Comparison of ENCODE assay signal across 8 cellular contexts in the genomic region with DNA sequence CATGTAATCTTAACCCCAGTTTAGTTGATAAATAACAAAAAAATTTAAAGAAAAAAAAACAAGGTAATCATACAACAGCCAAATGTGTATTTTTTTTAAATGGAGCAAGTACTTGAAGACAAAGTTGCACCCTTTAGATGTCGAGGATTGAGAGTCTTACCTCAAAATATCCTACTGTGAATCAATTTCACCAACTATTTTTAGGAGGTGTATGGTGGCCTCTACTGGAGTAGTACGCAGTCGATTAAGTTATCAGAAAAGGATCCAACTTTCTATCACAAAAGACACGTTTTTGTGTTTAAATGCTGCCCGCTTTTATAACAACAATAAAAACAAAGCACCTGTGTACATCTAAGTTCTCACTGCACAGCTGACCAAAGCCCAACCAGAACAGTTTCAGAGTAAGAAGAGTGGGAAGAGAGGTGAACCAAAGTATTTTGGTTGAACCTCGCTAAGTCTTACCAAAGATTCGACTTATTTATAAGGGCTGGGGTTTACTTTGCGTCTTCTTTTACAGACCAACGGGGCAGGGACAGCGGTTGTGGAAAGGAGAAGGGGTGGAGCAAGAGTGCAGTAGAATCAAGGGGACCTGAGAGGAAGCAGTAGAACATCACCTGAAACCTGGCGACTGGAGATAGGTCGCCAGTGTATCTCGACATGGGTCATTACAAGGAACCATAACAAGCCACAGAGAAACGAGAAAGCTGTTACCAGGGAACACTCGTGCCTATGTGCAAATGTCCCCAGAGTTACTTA. TPM values are rescaled to one million over a fixed set of nuclear protein-coding genes. Genes with fewer than 3 reads are reported as not detected.
DNase-seq lines count a peak whose midpoint lies in the region; ATAC-seq, FAIRE-seq and TF ChIP-seq lines count a peak whose summit lies in the region.

No MANE protein-coding gene starts in this region.

- no TSS peak for BruUV-seq in HepG2 (replicated peaks; lab: Mats Ljungman, UMichigan)

- peaks cover 0 to 6% (median 0%) of the 10 kb centered on the region in 4 donors for H3K27me3 ChIP-seq in liver (ENCODE audit: control insufficient read depth in 4 of 4, insufficient read depth in 4 of 4, low read length in 3 of 4)
- H3K27me3 ChIP-seq in HepG2 (ENCODE audit: control insufficient read depth in 1 of 2, insufficient read depth in 2 of 2, low read length in 2 of 2): no peaks in the 10 kb centered on the region
- H3K27me3 ChIP-seq in dorsolateral prefrontal cortex: peaks cover 0 to 41% (median 16%) of the 10 kb centered on the region in 45 donors
- H3K27me3 ChIP-seq in neural cell (ENCODE audit: insufficient read depth, low read depth, low read length): no peaks in the 10 kb centered on the region

- in situ Hi-C loops in HepG2 (cut with HindIII; ENCODE audit: extremely low pct_ligation_motif_present, low pct_unique_long_range_greater_than_20kb): no loop called here

- H4K20me1 ChIP-seq in HepG2 (ENCODE audit: insufficient read depth, low read length): no peaks in the 10 kb centered on the region
- H4K20me1 ChIP-seq in neural cell (ENCODE audit: insufficient read depth): no peaks in the 10 kb centered on the region

- TF ChIP-seq EP300 in HepG2 (IDR thresholded peaks at IDR 0.05; ENCODE audit: low read depth in 2 of 2, low read length in 2 of 2): no peak
- TF ChIP-seq EP300 in HepG2 (CRISPR knock-in tag; IDR thresholded peaks at IDR 0.05; ENCODE audit: borderline replicate concordance): no peak
- no peak for TF ChIP-seq EP300 in neural cell (conservative IDR thresholded peaks at IDR 0.05; ENCODE audit: poor library complexity, severe bottlenecking)

- no peak overlapping the region for H3K4me2 ChIP-seq in HepG2 (ENCODE audit: low read depth, low read length)
- H3K4me2 ChIP-seq in neural cell (ENCODE audit: low read length): peak overlapping the region; percentile 39

- TF ChIP-seq POLR2A in HepG2 (IDR thresholded peaks at IDR 0.05; ENCODE audit: insufficient read depth in 1 of 2, low read depth in 2 of 2, low read length in 2 of 2): no peak

- 14% methylated on average over 15 of the region's 15 CpGs for WGBS in liver
- 36% methylated on average over 11 of the region's 15 CpGs for WGBS in HepG2 (ENCODE audit: low lambda C conversion rate)

- H3K4me1 ChIP-seq in liver (ENCODE audit: control insufficient read depth in 4 of 4, insufficient read depth in 4 of 4, low read length in 3 of 4): peaks cover 0 to 13% (median 3%) of the 10 kb centered on the region in 4 donors
- no peaks in the 10 kb centered on the region for H3K4me1 ChIP-seq in HepG2 (ENCODE audit: insufficient read depth, low read length)

- no peak for ATAC-seq in HepG2

- POLR2A ChIA-PET in HepG2 (lab: Yijun Ruan, JAX): no interaction called here

- H3K79me2 ChIP-seq in HepG2 (ENCODE audit: insufficient read depth, low read length) (no peaks in the 10 kb centered on the region), neural cell (replicated peaks; ENCODE audit: insufficient read depth, low read length) (peaks cover 7% of the 10 kb centered on the region)

- H3K36me3 ChIP-seq in liver (ENCODE audit: control insufficient read depth in 4 of 4, insufficient read depth in 3 of 4, low read depth in 1 of 4, low read length in 3 of 4) (no peaks in the 10 kb centered on the region), HepG2 (replicated peaks in 1 of 2; ENCODE audit: control insufficient read depth in 1 of 2, insufficient read depth in 2 of 2, low read length in 2 of 2) (no peaks in the 10 kb centered on the region), neural cell (ENCODE audit: insufficient read depth, low read length) (no peaks in the 10 kb centered on the region)

- FAIRE-seq in HepG2 (lab: Jason Lieb, UNC): no peak

- H3K9me2 ChIP-seq in neural cell (ENCODE audit: insufficient read depth, low read length): no peaks in the 10 kb centered on the region

- no peak for TF ChIP-seq CTCF in liver (IDR thresholded peaks at IDR 0.05; ENCODE audit: low read depth, low read length, missing input control)
- no peak for TF ChIP-seq CTCF in HepG2 (CRISPR knock-in tag; IDR thresholded peaks at IDR 0.05)
- peak; percentile 24 for TF ChIP-seq CTCF in LNCaP clone FGC (IDR thresholded peaks at IDR 0.05; ENCODE audit: control insufficient read depth, extremely low read depth, insufficient read depth)
- no peak for TF ChIP-seq CTCF in dorsolateral prefrontal cortex (IDR thresholded peaks at IDR 0.05 in 54 of 56, conservative IDR thresholded peaks at IDR 0.05 in 2 of 56; ENCODE audit: low read depth in 1 of 56, partially characterized antibody in 56 of 56)
- TF ChIP-seq CTCF in neural cell (IDR thresholded peaks at IDR 0.05; ENCODE audit: poor library complexity, severe bottlenecking): no peak

- no peaks in the 10 kb centered on the region for H3F3A ChIP-seq in neural cell (ENCODE audit: insufficient read depth, low read length, poor library complexity, severe bottlenecking)

- CTCF ChIA-PET in HepG2 (lab: Yijun Ruan, JAX; ENCODE audit: low intra/inter-chr PET ratio, low total read pairs): no interaction called here

- intact Hi-C loops in HepG2 (cut with micrococcal nuclease; ENCODE audit: unreplicated experiment): no loop called here
- intact Hi-C loops in dorsolateral prefrontal cortex (cut with DNase I): no loop called here

- no peak overlapping the region for H2AFZ ChIP-seq in HepG2 (ENCODE audit: low read length)
- H2AFZ ChIP-seq in neural cell (ENCODE audit: low read depth, low read length): no peak overlapping the region

- H3K9ac ChIP-seq in liver (ENCODE audit: low read depth in 1 of 2, low read length in 2 of 2): no peak overlapping the region
- H3K9ac ChIP-seq in HepG2 (ENCODE audit: insufficient read depth, low read depth, low read length): no peak overlapping the region
- peak overlapping the region; percentile 73 for H3K9ac ChIP-seq in neural cell (ENCODE audit: low read length)

- peak overlapping the region; percentile 49 to 74 (median 64) for H3K4me3 ChIP-seq in liver (ENCODE audit: low read depth in 1 of 3, low read length in 3 of 3)
- H3K4me3 ChIP-seq in HepG2 (replicated peaks in 1 of 3; ENCODE audit: insufficient read depth in 1 of 3, low read depth in 2 of 3, low read length in 3 of 3): no peak overlapping the region
- H3K4me3 ChIP-seq in LNCaP clone FGC (ENCODE audit: low read depth, low read length): peak overlapping the region; percentile 68
- peak overlapping the region; percentile 36 to 75 (median 57) for H3K4me3 ChIP-seq in dorsolateral prefrontal cortex
- peak overlapping the region; percentile 83 for H3K4me3 ChIP-seq in neural cell (ENCODE audit: low read length)

- no peaks in the 10 kb centered on the region for H3K9me3 ChIP-seq in liver (ENCODE audit: control insufficient read depth in 4 of 4, low read length in 3 of 4)
- H3K9me3 ChIP-seq in HepG2 (ENCODE audit: low read length): no peaks in the 10 kb centered on the region
- H3K9me3 ChIP-seq in neural cell (ENCODE audit: low read length): no peaks in the 10 kb centered on the region

- no peak for TF ChIP-seq RAD21 in liver (IDR thresholded peaks at IDR 0.05)
- no peak for TF ChIP-seq RAD21 in HepG2 (CRISPR knock-in tag; IDR thresholded peaks at IDR 0.05)
- no peak for TF ChIP-seq RAD21 in neural cell (conservative IDR thresholded peaks at IDR 0.05)

- DNase-seq in HepG2 (ENCODE audit: low spot score): no peak
- no peak for DNase-seq in LNCaP clone FGC (ENCODE audit: low read depth)
- no peak for DNase-seq in dorsolateral prefrontal cortex
- no peak for DNase-seq in stimulated activated CD4-positive, alpha-beta T cell treated with anti-CD3 and anti-CD28 coated beads, Interleukin-1b, Interleukin-23, amount 100 ng/mL, for 48 hours
- no peak for DNase-seq in CD1c-positive myeloid dendritic cell (ENCODE audit: extremely low spot score)
- no peak for DNase-seq in activated CD4-positive, alpha-beta T cell treated with anti-CD3 and anti-CD28 coated beads for 48 hours

- no peak overlapping the region for H3K27ac ChIP-seq in liver (ENCODE audit: low read depth in 1 of 2, low read length in 2 of 2)
- no peak overlapping the region for H3K27ac ChIP-seq in HepG2 (ENCODE audit: extremely low read length, insufficient read depth, low read length)
- H3K27ac ChIP-seq in dorsolateral prefrontal cortex: no peak overlapping the region
- no peak overlapping the region for H3K27ac ChIP-seq in neural cell (ENCODE audit: low read length)

TF ChIP-seq in liver, 16 proteins besides CTCF, POLR2A, EP300 and RAD21 (continues in another document):
- no peak for TF ChIP-seq YY1 (IDR thresholded peaks at IDR 0.05)
- TF ChIP-seq JUND (IDR thresholded peaks at IDR 0.05): no peak
- no peak for TF ChIP-seq RXRA (IDR thresholded peaks at IDR 0.05)

TF ChIP-seq in HepG2, 621 proteins besides CTCF, POLR2A, EP300 and RAD21 (continues in another document):
- TF ChIP-seq KLF11 (CRISPR knock-in tag; IDR thresholded peaks at IDR 0.05) (no peak), SSRP1 (CRISPR knock-in tag; IDR thresholded peaks at IDR 0.05) (no peak)

TF ChIP-seq in neural cell, 6 proteins besides CTCF, POLR2A, EP300 and RAD21 (continues in another document):
- TF ChIP-seq TAF1 (IDR thresholded peaks at IDR 0.05; ENCODE audit: low read depth): no peak
- TF ChIP-seq POLR2AphosphoS5 (IDR thresholded peaks at IDR 0.05): no peak

RNA-seq across cellular contexts. Expression of a gene that starts 1.2 kb away (rescaled TPM):
- 1 to 10 TPM; 1.3 to 1.9 TPM for total RNA-seq in liver
- polyA plus RNA-seq in liver: under 1 TPM; 0.39 to 0.57 TPM
- not detected in 2 replicates for total RNA-seq in HepG2 (2016; rRNA removed; fragmentation: Illumina TruSeq; extraction: Trizol)
- total RNA-seq in HepG2 (2016; cell fraction: cytosol; rRNA removed; fragmentation: Illumina TruSeq; extraction: Trizol; ENCODE audit: low read depth): not detected in 2 replicates
- not detected in 2 replicates for total RNA-seq in HepG2 (2016; cell fraction: insoluble cytoplasmic fraction; rRNA removed; fragmentation: Illumina TruSeq; extraction: Trizol)
- not detected in 2 replicates for total RNA-seq in HepG2 (2016; cell fraction: membrane; rRNA removed; fragmentation: Illumina TruSeq; extraction: Trizol)
- total RNA-seq in HepG2 (2016; cell fraction: nucleus; rRNA removed; fragmentation: Illumina TruSeq; extraction: Trizol): not detected in 2 replicates
- polyA plus RNA-seq in HepG2 (2011; rRNA removed): not detected in 2 replicates
- polyA plus RNA-seq in HepG2 (2011; cell fraction: cytosol; rRNA removed): not detected in 2 replicates
- polyA plus RNA-seq in HepG2 (2011; cell fraction: nucleus; rRNA removed): not detected in 2 replicates
- polyA plus RNA-seq in HepG2 (2012): not detected in 2 replicates
- not detected in 2 replicates for polyA plus RNA-seq in HepG2 (2016; cell fraction: cytosol; fragmentation: Illumina TruSeq; extraction: Trizol; ENCODE audit: low read depth)
- polyA plus RNA-seq in HepG2 (2016; cell fraction: insoluble cytoplasmic fraction; fragmentation: Illumina TruSeq; extraction: Trizol; ENCODE audit: low read depth): not detected in 2 replicates
- not detected in 2 replicates for polyA plus RNA-seq in HepG2 (2016; cell fraction: membrane; fragmentation: Illumina TruSeq; extraction: Trizol; ENCODE audit: low read depth)
- polyA plus RNA-seq in HepG2 (2016; cell fraction: nucleus; fragmentation: Illumina TruSeq; extraction: Trizol; ENCODE audit: insufficient read depth, low read depth): not detected in 2 replicates
- polyA minus RNA-seq in HepG2 (2011; rRNA and poly(A)+ RNA removed; ENCODE audit: low replicate concordance): not detected in 2 replicates
- not detected in 2 replicates for polyA minus RNA-seq in HepG2 (2011; cell fraction: cytosol; rRNA and poly(A)+ RNA removed)
- polyA minus RNA-seq in HepG2 (2011; cell fraction: nucleus; rRNA and poly(A)+ RNA removed): not detected in 2 replicates
- 10 to 100 TPM in 61 of 120 experiments, 1 to 10 TPM in 59; 3.8 to 18.8 (median 10.0) TPM for total RNA-seq in dorsolateral prefrontal cortex
- 12.9 and 15.3 TPM in 2 replicates for polyA plus RNA-seq in neural cell
- 26.8 and 32.9 TPM in 2 replicates for polyA minus RNA-seq in neural cell

Comparison
In these comparisons a context has a peak if more than half of its experiments do, and no peak if none do; other contexts are left out.
1. H3K4me3 ChIP-seq: peak in liver (3 of 3), LNCaP clone FGC (single experiment), dorsolateral prefrontal cortex (59 of 59) and neural cell (single experiment); none in HepG2 (0 of 3).